In the genomic region with DNA sequence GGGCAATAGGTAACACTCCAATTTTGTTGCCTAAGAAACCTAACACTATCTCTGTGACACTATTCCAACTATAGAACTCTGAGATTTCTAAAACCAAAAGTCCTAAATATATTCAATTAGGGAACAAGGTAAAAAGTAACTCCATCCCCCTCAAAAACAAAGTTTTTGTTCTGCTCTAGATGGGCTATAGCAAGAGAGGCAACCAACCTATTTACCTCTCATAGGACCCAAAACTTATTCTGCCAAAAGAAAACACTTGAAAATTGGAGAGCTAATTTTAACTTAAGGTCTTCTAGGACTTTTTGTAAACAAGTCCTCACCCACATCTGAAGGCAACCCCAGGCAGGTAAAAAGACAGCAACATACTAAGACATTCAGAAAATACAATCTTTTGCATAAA, we compare ENCODE assay signal across 1 cellular context.
TF ChIP-seq lines count a peak whose summit lies in the region.

No MANE protein-coding gene starts in this region.

TF ChIP-seq in WTC11, 78 proteins besides CTCF, POLR2A, EP300 and RAD21:
- TF ChIP-seq, protein P1, sequence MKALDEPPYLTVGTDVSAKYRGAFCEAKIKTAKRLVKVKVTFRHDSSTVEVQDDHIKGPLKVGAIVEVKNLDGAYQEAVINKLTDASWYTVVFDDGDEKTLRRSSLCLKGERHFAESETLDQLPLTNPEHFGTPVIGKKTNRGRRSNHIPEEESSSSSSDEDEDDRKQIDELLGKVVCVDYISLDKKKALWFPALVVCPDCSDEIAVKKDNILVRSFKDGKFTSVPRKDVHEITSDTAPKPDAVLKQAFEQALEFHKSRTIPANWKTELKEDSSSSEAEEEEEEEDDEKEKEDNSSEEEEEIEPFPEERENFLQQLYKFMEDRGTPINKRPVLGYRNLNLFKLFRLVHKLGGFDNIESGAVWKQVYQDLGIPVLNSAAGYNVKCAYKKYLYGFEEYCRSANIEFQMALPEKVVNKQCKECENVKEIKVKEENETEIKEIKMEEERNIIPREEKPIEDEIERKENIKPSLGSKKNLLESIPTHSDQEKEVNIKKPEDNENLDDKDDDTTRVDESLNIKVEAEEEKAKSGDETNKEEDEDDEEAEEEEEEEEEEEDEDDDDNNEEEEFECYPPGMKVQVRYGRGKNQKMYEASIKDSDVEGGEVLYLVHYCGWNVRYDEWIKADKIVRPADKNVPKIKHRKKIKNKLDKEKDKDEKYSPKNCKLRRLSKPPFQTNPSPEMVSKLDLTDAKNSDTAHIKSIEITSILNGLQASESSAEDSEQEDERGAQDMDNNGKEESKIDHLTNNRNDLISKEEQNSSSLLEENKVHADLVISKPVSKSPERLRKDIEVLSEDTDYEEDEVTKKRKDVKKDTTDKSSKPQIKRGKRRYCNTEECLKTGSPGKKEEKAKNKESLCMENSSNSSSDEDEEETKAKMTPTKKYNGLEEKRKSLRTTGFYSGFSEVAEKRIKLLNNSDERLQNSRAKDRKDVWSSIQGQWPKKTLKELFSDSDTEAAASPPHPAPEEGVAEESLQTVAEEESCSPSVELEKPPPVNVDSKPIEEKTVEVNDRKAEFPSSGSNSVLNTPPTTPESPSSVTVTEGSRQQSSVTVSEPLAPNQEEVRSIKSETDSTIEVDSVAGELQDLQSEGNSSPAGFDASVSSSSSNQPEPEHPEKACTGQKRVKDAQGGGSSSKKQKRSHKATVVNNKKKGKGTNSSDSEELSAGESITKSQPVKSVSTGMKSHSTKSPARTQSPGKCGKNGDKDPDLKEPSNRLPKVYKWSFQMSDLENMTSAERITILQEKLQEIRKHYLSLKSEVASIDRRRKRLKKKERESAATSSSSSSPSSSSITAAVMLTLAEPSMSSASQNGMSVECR (CRISPR knock-in tag; IDR thresholded peaks at IDR 0.05; ENCODE audit: borderline replicate concordance), result no peak
- no peak for TF ChIP-seq TEAD1 (CRISPR knock-in tag; IDR thresholded peaks at IDR 0.05)
- no peak for TF ChIP-seq IRF2 (CRISPR knock-in tag; IDR thresholded peaks at IDR 0.05; ENCODE audit: borderline replicate concordance, low read depth)
- TF ChIP-seq, protein P2, sequence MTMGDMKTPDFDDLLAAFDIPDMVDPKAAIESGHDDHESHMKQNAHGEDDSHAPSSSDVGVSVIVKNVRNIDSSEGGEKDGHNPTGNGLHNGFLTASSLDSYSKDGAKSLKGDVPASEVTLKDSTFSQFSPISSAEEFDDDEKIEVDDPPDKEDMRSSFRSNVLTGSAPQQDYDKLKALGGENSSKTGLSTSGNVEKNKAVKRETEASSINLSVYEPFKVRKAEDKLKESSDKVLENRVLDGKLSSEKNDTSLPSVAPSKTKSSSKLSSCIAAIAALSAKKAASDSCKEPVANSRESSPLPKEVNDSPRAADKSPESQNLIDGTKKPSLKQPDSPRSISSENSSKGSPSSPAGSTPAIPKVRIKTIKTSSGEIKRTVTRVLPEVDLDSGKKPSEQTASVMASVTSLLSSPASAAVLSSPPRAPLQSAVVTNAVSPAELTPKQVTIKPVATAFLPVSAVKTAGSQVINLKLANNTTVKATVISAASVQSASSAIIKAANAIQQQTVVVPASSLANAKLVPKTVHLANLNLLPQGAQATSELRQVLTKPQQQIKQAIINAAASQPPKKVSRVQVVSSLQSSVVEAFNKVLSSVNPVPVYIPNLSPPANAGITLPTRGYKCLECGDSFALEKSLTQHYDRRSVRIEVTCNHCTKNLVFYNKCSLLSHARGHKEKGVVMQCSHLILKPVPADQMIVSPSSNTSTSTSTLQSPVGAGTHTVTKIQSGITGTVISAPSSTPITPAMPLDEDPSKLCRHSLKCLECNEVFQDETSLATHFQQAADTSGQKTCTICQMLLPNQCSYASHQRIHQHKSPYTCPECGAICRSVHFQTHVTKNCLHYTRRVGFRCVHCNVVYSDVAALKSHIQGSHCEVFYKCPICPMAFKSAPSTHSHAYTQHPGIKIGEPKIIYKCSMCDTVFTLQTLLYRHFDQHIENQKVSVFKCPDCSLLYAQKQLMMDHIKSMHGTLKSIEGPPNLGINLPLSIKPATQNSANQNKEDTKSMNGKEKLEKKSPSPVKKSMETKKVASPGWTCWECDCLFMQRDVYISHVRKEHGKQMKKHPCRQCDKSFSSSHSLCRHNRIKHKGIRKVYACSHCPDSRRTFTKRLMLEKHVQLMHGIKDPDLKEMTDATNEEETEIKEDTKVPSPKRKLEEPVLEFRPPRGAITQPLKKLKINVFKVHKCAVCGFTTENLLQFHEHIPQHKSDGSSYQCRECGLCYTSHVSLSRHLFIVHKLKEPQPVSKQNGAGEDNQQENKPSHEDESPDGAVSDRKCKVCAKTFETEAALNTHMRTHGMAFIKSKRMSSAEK (CRISPR knock-in tag; IDR thresholded peaks at IDR 0.05; ENCODE audit: borderline replicate concordance), result no peak
- TF ChIP-seq, protein P3, sequence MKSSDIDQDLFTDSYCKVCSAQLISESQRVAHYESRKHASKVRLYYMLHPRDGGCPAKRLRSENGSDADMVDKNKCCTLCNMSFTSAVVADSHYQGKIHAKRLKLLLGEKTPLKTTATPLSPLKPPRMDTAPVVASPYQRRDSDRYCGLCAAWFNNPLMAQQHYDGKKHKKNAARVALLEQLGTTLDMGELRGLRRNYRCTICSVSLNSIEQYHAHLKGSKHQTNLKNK (CRISPR knock-in tag; IDR thresholded peaks at IDR 0.05), result no peak
- TF ChIP-seq NFATC4 (CRISPR knock-in tag; IDR thresholded peaks at IDR 0.05), result no peak
